Comparison of ENCODE assay signal across 12 cellular contexts in the genomic region with DNA sequence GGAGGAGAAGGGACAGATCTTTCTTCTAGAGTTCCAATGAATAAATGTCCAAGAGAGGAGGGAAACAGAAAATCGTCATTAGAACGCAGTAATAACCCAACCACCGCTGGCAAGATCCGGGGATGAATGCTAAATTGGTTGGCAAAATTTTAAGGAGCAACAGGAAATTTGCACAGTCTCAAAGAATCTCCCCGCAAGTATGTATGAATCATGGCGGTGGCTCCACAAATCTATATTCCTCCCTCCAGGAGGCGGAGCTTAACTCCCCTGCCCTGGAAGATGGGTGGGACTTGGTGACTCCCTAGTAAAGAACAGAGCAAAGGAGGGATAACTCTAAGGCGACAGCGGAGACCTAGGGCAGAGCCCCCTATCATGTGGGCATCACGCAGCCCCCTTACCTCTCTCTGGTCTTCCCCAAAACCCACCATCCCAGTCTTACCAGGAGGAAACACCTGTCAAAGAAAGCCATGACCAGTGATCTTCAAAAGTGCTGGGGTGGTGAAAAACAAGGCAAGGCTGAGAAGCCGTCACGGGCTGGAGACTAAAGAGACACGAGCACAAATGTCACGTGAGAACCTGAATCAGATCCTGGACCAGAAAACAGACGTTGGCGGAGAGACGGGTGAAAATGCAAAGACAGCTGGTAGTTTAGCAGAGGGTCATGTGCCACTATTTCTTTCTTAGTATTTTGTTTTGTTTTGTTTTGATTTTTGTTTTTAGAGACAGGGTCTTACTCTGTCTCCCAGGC.
DNase-seq lines count a peak whose midpoint lies in the region; ATAC-seq, FAIRE-seq and TF ChIP-seq lines count a peak whose summit lies in the region.
"Had no signal": no experiment of that assay in that cellular context is flagged by ENCODE, and none has a peak within 500 bp of the region (broad histone marks: within the 10 kb centered on the region; RNA-seq: fewer than 3 reads in every experiment).

No MANE protein-coding gene starts in this region.

- H3K9ac ChIP-seq in colonic mucosa (ENCODE audit: low read depth in 2 of 2, low read length in 2 of 2): peak overlapping the region in 1 of 2 donors; percentile 31

- no peaks in the 10 kb centered on the region for H3K9me3 Mint-ChIP-seq in mesothelial cell of epicardium
- H3K9me3 Mint-ChIP-seq: dendritic cell treated with granulocyte-macrophage colony-stimulating factor and Interleukin-4, amounts not matched to agents 40 ng/mL and 50 ng/mL, for 4 days had no signal

- H3K36me3 ChIP-seq in colonic mucosa (no peaks in the 10 kb centered on the region), hepatocyte (replicated peaks; ENCODE audit: insufficient read depth, low read depth) (no peaks in the 10 kb centered on the region)

- ATAC-seq in HG02973 (IDR thresholded peaks at IDR 0.05; ENCODE audit: unreplicated experiment) (no peak), HG03432 (IDR thresholded peaks at IDR 0.05; ENCODE audit: unreplicated experiment) (no peak)

- CTCF ChIA-PET in AG04449 (lab: Yijun Ruan, JAX): interaction anchor here (1.1 to 1.7 kb wide), 5 partner anchors 9 to 330 kb away, joined by 3 to 4 read pairs (median 4); no protein-coding TSS in a partner anchor

- TF ChIP-seq CTCF in AG04449 (IDR thresholded peaks at IDR 0.05; ENCODE audit: insufficient read depth, low read length, missing control alignments) (no peak), colonic mucosa (IDR thresholded peaks at IDR 0.05) (no peak), mesothelial cell of epicardium (IDR thresholded peaks at IDR 0.05; ENCODE audit: unreplicated experiment) (no peak), hepatocyte (IDR thresholded peaks at IDR 0.05; ENCODE audit: poor library complexity) (no peak)

- no peaks in the 10 kb centered on the region for H3K4me1 ChIP-seq in colonic mucosa
- H3K4me1 ChIP-seq in hepatocyte (ENCODE audit: insufficient read depth): no peaks in the 10 kb centered on the region

- no peak overlapping the region for H3K4me3 Mint-ChIP-seq in mesothelial cell of epicardium
- H3K4me3 Mint-ChIP-seq: dendritic cell treated with granulocyte-macrophage colony-stimulating factor and Interleukin-4, amounts not matched to agents 40 ng/mL and 50 ng/mL, for 4 days had no signal

- H3K27me3 ChIP-seq in colonic mucosa (no peaks in the 10 kb centered on the region), hepatocyte (no peaks in the 10 kb centered on the region)

- no peak overlapping the region for H2AFZ ChIP-seq in hepatocyte

- peaks cover 2% of the 10 kb centered on the region for H3K79me2 ChIP-seq in hepatocyte

- H3K27ac ChIP-seq in colonic mucosa: peak overlapping the region; percentile 29
- H3K27ac ChIP-seq in hepatocyte: no peak overlapping the region
- H3K27ac ChIP-seq: WERI-Rb-1 had no signal

- H3K9me3 ChIP-seq in colonic mucosa (no peaks in the 10 kb centered on the region), hepatocyte (ENCODE audit: low read depth) (no peaks in the 10 kb centered on the region)

- no peaks in the 10 kb centered on the region for H3K27me3 Mint-ChIP-seq in mesothelial cell of epicardium (ENCODE audit: low read depth)
- H3K27me3 Mint-ChIP-seq: dendritic cell treated with granulocyte-macrophage colony-stimulating factor and Interleukin-4, amounts not matched to agents 40 ng/mL and 50 ng/mL, for 4 days had no signal

- WGBS in hepatocyte (ENCODE audit: low lambda C conversion rate, missing lambda C conversion rate): 92% methylated on average over 17 of the region's 17 CpGs

- DNase-seq in AG04449 (ENCODE audit: low read depth, low spot score) (peak; percentile 72), HTR-8/SVneo (ENCODE audit: insufficient read length, low spot score) (peak; percentile 95), colonic mucosa (no peak), mesothelial cell of epicardium (ENCODE audit: low spot score in 2 of 2, unreplicated experiment in 2 of 2) (no peak), hepatocyte (ENCODE audit: low spot score) (no peak)
- no peak for DNase-seq in activated CD4-positive, alpha-beta T cell treated with anti-CD3 and anti-CD28 coated beads, Interleukin-2, amount 50 U/mL, for 1 hour
- DNase-seq: COR-L47, NCI-H446 treated with DMSO at 0.1 percent for 48 hours, WERI-Rb-1 had no signal

- no peak overlapping the region for H3K4me3 ChIP-seq in AG04449 (ENCODE audit: low read depth, low read length)
- H3K4me3 ChIP-seq in colonic mucosa: no peak overlapping the region
- H3K4me3 ChIP-seq in hepatocyte: no peak overlapping the region

- peak; percentile 72 for FAIRE-seq in HTR-8/SVneo (lab: Jason Lieb, UNC)

- peaks cover 10% of the 10 kb centered on the region for H3K4me1 Mint-ChIP-seq in mesothelial cell of epicardium

- H3K9me2 ChIP-seq in hepatocyte (replicated peaks; ENCODE audit: insufficient read depth): no peaks in the 10 kb centered on the region

- H3K36me3 Mint-ChIP-seq in mesothelial cell of epicardium: peaks cover 31% of the 10 kb centered on the region

- POLR2A ChIA-PET in AG04449 (lab: Yijun Ruan, JAX): interaction anchor here (1.0 to 1.4 kb wide), 2 partner anchors 13 to 53 kb away, joined by 5 to 6 read pairs; no protein-coding TSS in a partner anchor

- H3K4me2 ChIP-seq in hepatocyte: no peak overlapping the region

- intact Hi-C loops in colonic mucosa (cut with DNase I): no loop called here

- peaks cover 3% of the 10 kb centered on the region for H4K20me1 ChIP-seq in hepatocyte (ENCODE audit: insufficient read depth, poor library complexity, severe bottlenecking)

- peak overlapping the region; percentile 78 for H3K27ac Mint-ChIP-seq in mesothelial cell of epicardium
- H3K27ac Mint-ChIP-seq: dendritic cell treated with granulocyte-macrophage colony-stimulating factor and Interleukin-4, amounts not matched to agents 40 ng/mL and 50 ng/mL, for 4 days had no signal

Comparison
In these comparisons a context has a peak if more than half of its experiments do, and no peak if none do; other contexts are left out.
1. DNase-seq: peak in AG04449 (single experiment) and HTR-8/SVneo (single experiment); none in colonic mucosa (single experiment), mesothelial cell of epicardium (0 of 2), activated CD4-positive, alpha-beta T cell treated with anti-CD3 and anti-CD28 coated beads, Interleukin-2, amount 50 U/mL, for 1 hour (single experiment) and hepatocyte (single experiment).